In genomic region chr2:54435325-54435724, GRCh38 we compare ENCODE assay signal across 29 cellular contexts. TPM values are rescaled to one million over a fixed set of nuclear protein-coding genes. Genes with fewer than 3 reads are reported as not detected.
DNase-seq lines count a peak whose midpoint lies in the region; ATAC-seq, FAIRE-seq and TF ChIP-seq lines count a peak whose summit lies in the region.
"Had no signal": no experiment of that assay in that cellular context is flagged by ENCODE, and none has a peak within 500 bp of the region (broad histone marks: within the 10 kb centered on the region; RNA-seq: fewer than 3 reads in every experiment).

No MANE protein-coding gene starts in this region.

- no peak for DNase-seq in left ventricle myocardium inferior
- DNase-seq in Right ventricle myocardium inferior (ENCODE audit: missing footprints): no peak
- no peak for DNase-seq in kidney
- no peak for DNase-seq in colonic mucosa
- no peak for DNase-seq in HepG2 (ENCODE audit: low spot score)
- DNase-seq in SIG-M5 treated with dmso at 0.1 percent for 504 hours (lab: John Stamatoyannopoulos, UW; ENCODE audit: unreplicated experiment): no peak
- DNase-seq: Calu3, DMS79 treated with DMSO at 0.1 percent for 48 hours, GF-D8, GOT3, HFFc6, KBM-7, MV-4-11, NCI-H1105, NCI-H1436 treated with DMSO at 0.1 percent for 48 hours, NCI-H187 treated with DMSO at 0.1 percent for 48 hours, NCI-H2107, NCI-H524, NCI-H82, SIG-M5, SK-N-SH had no signal

- no peak for TF ChIP-seq RAD21 in HepG2 (CRISPR knock-in tag; IDR thresholded peaks at IDR 0.05)

- FAIRE-seq in kidney (lab: Jason Lieb, UNC): no peak
- FAIRE-seq in HepG2 (lab: Jason Lieb, UNC): no peak
- FAIRE-seq: GM12891, HTR-8/SVneo had no signal

- no peak overlapping the region for H3K4me3 Mint-ChIP-seq in nephron
- H3K4me3 Mint-ChIP-seq: B cell, CD14-positive monocyte, HFFc6 had no signal

- H4K20me1 ChIP-seq in HepG2 (ENCODE audit: insufficient read depth, low read length): no peaks in the 10 kb centered on the region

- in situ Hi-C loops in HepG2 (cut with HindIII; ENCODE audit: extremely low pct_ligation_motif_present, low pct_unique_long_range_greater_than_20kb): no loop called here

- H3K79me2 ChIP-seq in HepG2 (ENCODE audit: insufficient read depth, low read length): no peaks in the 10 kb centered on the region

- CTCF ChIA-PET in HepG2 (lab: Yijun Ruan, JAX; ENCODE audit: low intra/inter-chr PET ratio, low total read pairs): no interaction called here

- POLR2A ChIA-PET in HepG2 (lab: Yijun Ruan, JAX): no interaction called here

- TF ChIP-seq EP300 in HepG2 (IDR thresholded peaks at IDR 0.05; ENCODE audit: low read depth in 2 of 2, low read length in 2 of 2) (no peak), HepG2 (CRISPR knock-in tag; IDR thresholded peaks at IDR 0.05; ENCODE audit: borderline replicate concordance) (no peak)

- H3K9me3 Mint-ChIP-seq in nephron: no peaks in the 10 kb centered on the region
- H3K9me3 Mint-ChIP-seq: HFFc6 had no signal

- peaks cover 37% of the 10 kb centered on the region for H3K4me1 Mint-ChIP-seq in nephron

- H3K9me3 ChIP-seq in left ventricle myocardium inferior (replicated peaks): no peaks in the 10 kb centered on the region
- no peaks in the 10 kb centered on the region for H3K9me3 ChIP-seq in kidney (ENCODE audit: control insufficient read depth in 1 of 2, low read length in 2 of 2)
- no peaks in the 10 kb centered on the region for H3K9me3 ChIP-seq in colonic mucosa
- no peaks in the 10 kb centered on the region for H3K9me3 ChIP-seq in HepG2 (ENCODE audit: low read length)
- H3K9me3 ChIP-seq: HAP-1, SK-N-SH had no signal

- no peak overlapping the region for H3K4me3 ChIP-seq in left ventricle myocardium inferior
- H3K4me3 ChIP-seq in kidney (ENCODE audit: low read length in 2 of 2): peak overlapping the region in 1 of 2 donors; percentile 19
- no peak overlapping the region for H3K4me3 ChIP-seq in colonic mucosa
- no peak overlapping the region for H3K4me3 ChIP-seq in HepG2 (replicated peaks in 1 of 3; ENCODE audit: insufficient read depth in 1 of 3, low read depth in 2 of 3, low read length in 3 of 3)
- H3K4me3 ChIP-seq: HAP-1 had no signal

- intact Hi-C loops in left ventricle myocardium inferior (cut with micrococcal nuclease) (no loop called here), Right ventricle myocardium inferior (cut with DNase I) (loop anchor here (5.0 kb wide), 2 partner anchors 73 to 137 kb away; no protein-coding TSS in a partner anchor), kidney (cut with DNase I) (no loop called here), colonic mucosa (cut with DNase I) (no loop called here), HepG2 (cut with micrococcal nuclease; ENCODE audit: unreplicated experiment) (no loop called here)

- WGBS in HepG2 (ENCODE audit: low lambda C conversion rate): 69% methylated on average over 3 of the region's 3 CpGs

- H3K27me3 Mint-ChIP-seq in nephron (ENCODE audit: low read depth): no peaks in the 10 kb centered on the region
- H3K27me3 Mint-ChIP-seq: B cell had no signal

- H3K36me3 ChIP-seq in left ventricle myocardium inferior (no peaks in the 10 kb centered on the region), kidney (ENCODE audit: control insufficient read depth in 1 of 2, insufficient read depth in 2 of 2, low read length in 2 of 2) (no peaks in the 10 kb centered on the region), colonic mucosa (no peaks in the 10 kb centered on the region), HepG2 (replicated peaks in 1 of 2; ENCODE audit: control insufficient read depth in 1 of 2, insufficient read depth in 2 of 2, low read length in 2 of 2) (no peaks in the 10 kb centered on the region)
- H3K36me3 ChIP-seq: HAP-1 had no signal

- H3K9ac ChIP-seq in kidney (ENCODE audit: low read length in 2 of 2) (peak overlapping the region in 1 of 2 donors; percentile 17), colonic mucosa (ENCODE audit: low read depth in 2 of 2, low read length in 2 of 2) (no peak overlapping the region), HepG2 (ENCODE audit: insufficient read depth, low read depth, low read length) (no peak overlapping the region)
- H3K9ac ChIP-seq: SK-N-SH had no signal

- no peak overlapping the region for H2AFZ ChIP-seq in HepG2 (ENCODE audit: low read length)

- peak overlapping the region in 2 of 3 experiments; percentile 46 to 87 for H3K27ac Mint-ChIP-seq in nephron
- H3K27ac Mint-ChIP-seq: B cell, CD14-positive monocyte, HFFc6 had no signal

- no TSS peak for BruUV-seq in HepG2 (replicated peaks; lab: Mats Ljungman, UMichigan)

- peak overlapping the region; percentile 72 for H3K27ac ChIP-seq in left ventricle myocardium inferior (replicated peaks)
- peak overlapping the region; percentile 61 to 63 for H3K27ac ChIP-seq in kidney (ENCODE audit: low read depth in 2 of 2, low read length in 2 of 2)
- H3K27ac ChIP-seq in colonic mucosa: no peak overlapping the region
- H3K27ac ChIP-seq in HepG2 (ENCODE audit: extremely low read length, insufficient read depth, low read length): no peak overlapping the region
- H3K27ac ChIP-seq: RWPE1 had no signal

- ATAC-seq in Right ventricle myocardium inferior (no peak), HepG2 (no peak)
- ATAC-seq: Panc1 had no signal

- no peaks in the 10 kb centered on the region for H3K36me3 Mint-ChIP-seq in nephron (ENCODE audit: low read depth)
- H3K36me3 Mint-ChIP-seq: CD14-positive monocyte had no signal

- H3K4me1 ChIP-seq in left ventricle myocardium inferior (peaks cover 94% of the 10 kb centered on the region), kidney (ENCODE audit: control insufficient read depth in 1 of 2, insufficient read depth in 1 of 2, low read depth in 1 of 2, low read length in 2 of 2) (peaks cover 11 to 21% of the 10 kb centered on the region in 2 donors), colonic mucosa (no peaks in the 10 kb centered on the region), HepG2 (ENCODE audit: insufficient read depth, low read length) (peaks cover 23% of the 10 kb centered on the region)
- H3K4me1 ChIP-seq: HAP-1 had no signal

- TF ChIP-seq POLR2A in HepG2 (IDR thresholded peaks at IDR 0.05; ENCODE audit: insufficient read depth in 1 of 2, low read depth in 2 of 2, low read length in 2 of 2): no peak

- H3K27me3 ChIP-seq in left ventricle myocardium inferior (ENCODE audit: low read depth): no peaks in the 10 kb centered on the region
- H3K27me3 ChIP-seq in colonic mucosa: no peaks in the 10 kb centered on the region
- peaks cover 2 to 21% of the 10 kb centered on the region in 2 experiments; a peak in 3 of 5 replicates for H3K27me3 ChIP-seq in HepG2 (ENCODE audit: control insufficient read depth in 1 of 2, insufficient read depth in 2 of 2, low read length in 2 of 2)

- no peak overlapping the region for H3K4me2 ChIP-seq in HepG2 (ENCODE audit: low read depth, low read length)
- H3K4me2 ChIP-seq: SK-N-SH had no signal

- TF ChIP-seq CTCF in left ventricle myocardium inferior (IDR thresholded peaks at IDR 0.05; ENCODE audit: borderline replicate concordance) (no peak), kidney (IDR thresholded peaks at IDR 0.05; ENCODE audit: borderline replicate concordance, extremely low read depth, insufficient read depth) (no peak), nephron (IDR thresholded peaks at IDR 0.05; ENCODE audit: unreplicated experiment in 3 of 3) (no peak), colonic mucosa (IDR thresholded peaks at IDR 0.05) (no peak), HepG2 (CRISPR knock-in tag; IDR thresholded peaks at IDR 0.05) (no peak)

TF ChIP-seq in HepG2, 621 proteins besides CTCF, POLR2A, EP300 and RAD21:
- no peak for TF ChIP-seq SMYD3 (CRISPR knock-in tag; IDR thresholded peaks at IDR 0.05)
- TF ChIP-seq SIX4 (CRISPR knock-in tag; IDR thresholded peaks at IDR 0.05): no peak
TF ChIP-seq in HepG2: peak in this region for 0.

RNA-seq across cellular contexts. Expression of gene SPTBN1, which starts 20.8 kb away (rescaled TPM):
- 484 TPM for total RNA-seq in left ventricle myocardium inferior
- total RNA-seq in Right ventricle myocardium inferior: 439 TPM
- 313 TPM for total RNA-seq in kidney
- 93.2 TPM for polyA plus RNA-seq in kidney (ENCODE audit: insufficient read depth, low read depth, low replicate concordance)
- total RNA-seq in colonic mucosa: 100 to 1,000 TPM; 325 to 338 TPM
- 139 and 299 TPM in 2 replicates for total RNA-seq in HepG2 (2016; rRNA removed; fragmentation: Illumina TruSeq; extraction: Trizol)
- 7.6 and 9.0 TPM in 2 replicates for total RNA-seq in HepG2 (2016; cell fraction: cytosol; rRNA removed; fragmentation: Illumina TruSeq; extraction: Trizol; ENCODE audit: low read depth)
- total RNA-seq in HepG2 (2016; cell fraction: insoluble cytoplasmic fraction; rRNA removed; fragmentation: Illumina TruSeq; extraction: Trizol): 109 and 295 TPM in 2 replicates
- total RNA-seq in HepG2 (2016; cell fraction: membrane; rRNA removed; fragmentation: Illumina TruSeq; extraction: Trizol): 27.1 and 31.5 TPM in 2 replicates
- total RNA-seq in HepG2 (2016; cell fraction: nucleus; rRNA removed; fragmentation: Illumina TruSeq; extraction: Trizol): 441 and 497 TPM in 2 replicates
- polyA plus RNA-seq in HepG2 (2011; rRNA removed): 123 and 127 TPM in 2 replicates
- polyA plus RNA-seq in HepG2 (2011; cell fraction: cytosol; rRNA removed): 37.4 and 38.8 TPM in 2 replicates
- polyA plus RNA-seq in HepG2 (2011; cell fraction: nucleus; rRNA removed): 594 and 623 TPM in 2 replicates
- 212 and 223 TPM in 2 replicates for polyA plus RNA-seq in HepG2 (2012)
- 3.3 and 4.0 TPM in 2 replicates for polyA plus RNA-seq in HepG2 (2016; cell fraction: cytosol; fragmentation: Illumina TruSeq; extraction: Trizol; ENCODE audit: low read depth)
- polyA plus RNA-seq in HepG2 (2016; cell fraction: insoluble cytoplasmic fraction; fragmentation: Illumina TruSeq; extraction: Trizol; ENCODE audit: low read depth): 55.3 and 74.4 TPM in 2 replicates
- polyA plus RNA-seq in HepG2 (2016; cell fraction: membrane; fragmentation: Illumina TruSeq; extraction: Trizol; ENCODE audit: low read depth): 9.0 and 11.0 TPM in 2 replicates
- polyA plus RNA-seq in HepG2 (2016; cell fraction: nucleus; fragmentation: Illumina TruSeq; extraction: Trizol; ENCODE audit: insufficient read depth, low read depth): 381 and 401 TPM in 2 replicates
- 53.9 and 245 TPM in 2 replicates for polyA minus RNA-seq in HepG2 (2011; rRNA and poly(A)+ RNA removed; ENCODE audit: low replicate concordance)
- 129 and 133 TPM in 2 replicates for polyA minus RNA-seq in HepG2 (2011; cell fraction: cytosol; rRNA and poly(A)+ RNA removed)
- polyA minus RNA-seq in HepG2 (2011; cell fraction: nucleus; rRNA and poly(A)+ RNA removed): 957 and 1,039 TPM in 2 replicates

Comparison
In these comparisons a context has a peak if more than half of its experiments do, and no peak if none do; other contexts are left out.
1. H3K27ac ChIP-seq: peak in left ventricle myocardium inferior (single experiment) and kidney (2 of 2); none in colonic mucosa (single experiment) and HepG2 (single experiment).